Comparison of ENCODE assay signal across 8 cellular contexts in the genomic region with DNA sequence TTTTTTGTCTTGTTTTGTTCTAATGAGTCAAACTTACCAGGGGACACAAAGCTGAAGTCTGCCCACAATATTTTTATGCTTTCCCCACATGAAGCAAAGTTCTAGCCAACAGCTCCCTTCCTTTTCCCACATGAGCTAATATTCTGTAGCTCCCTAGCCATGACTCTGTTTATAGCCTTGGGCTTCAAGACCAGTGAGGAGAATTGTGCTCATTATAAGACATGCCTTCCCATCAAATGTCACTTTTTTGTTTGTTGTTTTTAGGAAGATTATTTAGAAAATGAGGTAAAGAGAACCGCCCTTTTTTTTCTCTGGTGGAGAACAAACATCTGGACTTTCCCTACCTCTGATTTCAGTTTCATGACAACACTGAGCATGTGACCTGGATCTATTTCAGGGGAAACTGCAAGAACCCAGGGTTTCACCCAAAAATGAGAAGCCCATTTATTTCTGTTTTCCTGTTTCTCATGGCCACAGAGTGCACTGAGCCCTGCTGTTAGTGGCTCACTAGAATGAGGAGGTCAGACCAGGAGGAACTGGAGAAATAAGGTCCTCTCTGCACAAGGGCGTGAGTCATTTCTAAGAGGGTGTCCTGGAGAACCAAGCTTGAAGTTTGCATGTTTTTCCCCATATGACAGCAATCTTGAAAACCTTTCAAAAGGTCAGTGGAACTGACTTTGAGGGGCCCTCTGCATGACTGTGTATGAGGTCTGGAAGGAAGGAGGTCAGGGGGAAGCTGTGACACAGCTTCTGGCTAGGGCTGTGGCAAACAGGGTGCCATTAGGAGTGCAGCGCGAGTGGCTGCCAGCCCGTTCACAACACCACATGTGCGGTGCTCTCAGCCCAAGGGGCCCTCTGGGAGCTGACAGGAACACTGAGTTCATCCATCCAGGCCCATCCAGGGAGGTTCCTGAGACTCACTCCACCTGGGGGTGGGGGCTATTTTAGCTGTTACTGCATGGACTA. TPM values are rescaled to one million over a fixed set of nuclear protein-coding genes. Genes with fewer than 3 reads are reported as not detected.
DNase-seq lines count a peak whose midpoint lies in the region; ATAC-seq and TF ChIP-seq lines count a peak whose summit lies in the region.

No MANE protein-coding gene starts in this region.

- TF ChIP-seq CTCF in breast epithelium (IDR thresholded peaks at IDR 0.05) = no peak
- no peak for TF ChIP-seq CTCF in MCF 10A (IDR thresholded peaks at IDR 0.05; ENCODE audit: unreplicated experiment)
- TF ChIP-seq CTCF in OCI-LY3 (IDR thresholded peaks at IDR 0.05; ENCODE audit: low read depth, low read length) = no peak
- no peak for TF ChIP-seq CTCF in thoracic aorta (IDR thresholded peaks at IDR 0.05)

- no peaks in the 10 kb centered on the region for H3K9me3 Mint-ChIP-seq in MCF 10A (ENCODE audit: unreplicated experiment)

- POLR2A ChIA-PET in MCF 10A (lab: Yijun Ruan, JAX) = no interaction called here

- peak overlapping the region; percentile 54 to 80 for H3K27ac ChIP-seq in breast epithelium
- H3K27ac ChIP-seq in OCI-LY3 (ENCODE audit: low read length) = peak overlapping the region; percentile 56
- peak overlapping the region in 1 of 2 donors; percentile 26 for H3K27ac ChIP-seq in thoracic aorta

- H4K20me1 ChIP-seq in OCI-LY3 (ENCODE audit: insufficient read depth, low read length) = peaks cover 11% of the 10 kb centered on the region; the same call in 1 of the 2 replicates

- no peaks in the 10 kb centered on the region for H3K4me1 Mint-ChIP-seq in MCF 10A (ENCODE audit: insufficient read depth, unreplicated experiment)

- CTCF ChIA-PET in MCF 10A (lab: Yijun Ruan, JAX) = interaction anchor here (1.3 kb wide), 1 partner anchor 14 kb away, joined by 3 read pairs; no protein-coding TSS in a partner anchor

- no peak overlapping the region for H3K4me3 ChIP-seq in breast epithelium
- peak overlapping the region; percentile 3 for H3K4me3 ChIP-seq in OCI-LY3 (ENCODE audit: low read length)
- H3K4me3 ChIP-seq in thoracic aorta = no peak overlapping the region

- H3K36me3 Mint-ChIP-seq in MCF 10A (ENCODE audit: insufficient read depth, unreplicated experiment) = peaks cover 11% of the 10 kb centered on the region

- peaks cover 0 to 28% of the 10 kb centered on the region in 2 donors for H3K27me3 ChIP-seq in breast epithelium
- no peaks in the 10 kb centered on the region for H3K27me3 ChIP-seq in OCI-LY3 (ENCODE audit: low read depth, low read length)
- no peaks in the 10 kb centered on the region for H3K27me3 ChIP-seq in thoracic aorta (replicated peaks; ENCODE audit: insufficient read depth)

- BruUV-seq in MCF 10A (replicated peaks; lab: Mats Ljungman, UMichigan) = no TSS peak

- H3K4me1 ChIP-seq in breast epithelium = no peaks in the 10 kb centered on the region
- peaks cover 39% of the 10 kb centered on the region for H3K4me1 ChIP-seq in OCI-LY3 (ENCODE audit: low read length)
- peaks cover 0 to 8% of the 10 kb centered on the region in 2 donors for H3K4me1 ChIP-seq in thoracic aorta (ENCODE audit: control insufficient read depth in 1 of 2, low read depth in 2 of 2)

- peaks cover 60% of the 10 kb centered on the region for H3K27me3 Mint-ChIP-seq in MCF 10A (ENCODE audit: insufficient read depth, unreplicated experiment)

- intact Hi-C loops in breast epithelium (cut with DNase I; ENCODE audit: low total_unique reads) (no loop called here), MCF 10A (cut with micrococcal nuclease) (no loop called here)

- H3K9me3 ChIP-seq in breast epithelium (no peaks in the 10 kb centered on the region), OCI-LY3 (ENCODE audit: insufficient read depth, low read length) (no peaks in the 10 kb centered on the region), thoracic aorta (no peaks in the 10 kb centered on the region)

- H3K9ac ChIP-seq in OCI-LY3 (ENCODE audit: low read length) = peak overlapping the region; percentile 36; the same call in 1 of the 2 replicates

- no peak overlapping the region for H2AFZ ChIP-seq in OCI-LY3 (ENCODE audit: low read depth, low read length)

- no peaks in the 10 kb centered on the region for H3K36me3 ChIP-seq in breast epithelium
- H3K36me3 ChIP-seq in OCI-LY3 (replicated peaks; ENCODE audit: low read depth, low read length) = peaks cover 12% of the 10 kb centered on the region
- H3K36me3 ChIP-seq in thoracic aorta = no peaks in the 10 kb centered on the region

- H3K27ac Mint-ChIP-seq in MCF 10A (ENCODE audit: low read depth, unreplicated experiment) = no peak overlapping the region

- DNase-seq in breast epithelium (ENCODE audit: low spot score in 2 of 2) = no peak
- no peak for DNase-seq in MCF 10A (ENCODE audit: unreplicated experiment)
- peak; percentile 25 for DNase-seq in globus pallidus (ENCODE audit: low spot score)
- DNase-seq in thoracic aorta (ENCODE audit: low spot score) = peak; percentile 2
- no peak for DNase-seq in retina
- no peak for DNase-seq in OCI-M1 (lab: John Stamatoyannopoulos, UW)

- peak overlapping the region; percentile 78 for H3K4me2 ChIP-seq in OCI-LY3 (ENCODE audit: low read length)

- 0 out of 2 replicates have a peak, but pooled peaks cover 3% of the 10 kb centered on the region for H3K79me2 ChIP-seq in OCI-LY3 (ENCODE audit: low read length)

- TF ChIP-seq POLR2A in breast epithelium (IDR thresholded peaks at IDR 0.05) = no peak

- ATAC-seq in HG02759 (IDR thresholded peaks at IDR 0.05; ENCODE audit: unreplicated experiment) = peak; percentile 93
- ATAC-seq in thoracic aorta (ENCODE audit: insufficient number of reproducible peaks, low FRiP score, low read depth) = no peak

- no peak overlapping the region for H3K4me3 Mint-ChIP-seq in MCF 10A (ENCODE audit: unreplicated experiment)

RNA-seq across cellular contexts. Expression of gene CHST7, which starts 55.1 kb away (rescaled TPM):
- total RNA-seq in breast epithelium = 10 to 100 TPM in 2 of 3 donors, 1 to 10 TPM in 1; 7.5 to 81.6 (median 10.8) TPM
- 1.2 and 1.6 TPM in 2 replicates for total RNA-seq in MCF 10A (2022)
- total RNA-seq in thoracic aorta = 10 to 100 TPM; 28.0 to 33.5 TPM

Comparison
In these comparisons a context has a peak if more than half of its experiments do, and no peak if none do; other contexts are left out.
1. DNase-seq: peak in globus pallidus (single experiment) and thoracic aorta (single experiment); none in breast epithelium (0 of 2), MCF 10A (single experiment), retina (single experiment) and OCI-M1 (single experiment).